ENCODE assay signal across 8 cellular contexts in genomic region chr9:127397722-127398647, GRCh38. TPM values are rescaled to one million over a fixed set of nuclear protein-coding genes. Genes with fewer than 3 reads are reported as not detected.
DNase-seq lines count a peak whose midpoint lies in the region; ATAC-seq and TF ChIP-seq lines count a peak whose summit lies in the region.

No MANE protein-coding gene starts in this region.

- peak overlapping the region; percentile 69 for H3K27ac Mint-ChIP-seq in activated T-helper 2 cell treated with anti-CD3 and anti-CD28 coated beads, Interferon-gamma antibody, Interleukin-2, Interleukin-4, amounts not matched to agents 10 μg/mL and 5 μg/mL and 100 μg/mL, durations not matched to agents 14 hours and 24 hours and 36 hours

- ATAC-seq in heart right ventricle, result peak in 2 of 8 donors; percentile 1 to 26
- ATAC-seq in HG02763 (IDR thresholded peaks at IDR 0.05; ENCODE audit: unreplicated experiment), result no peak
- no peak for ATAC-seq in HG02610 (IDR thresholded peaks at IDR 0.05; ENCODE audit: unreplicated experiment)
- ATAC-seq in HG02884 (IDR thresholded peaks at IDR 0.05; ENCODE audit: unreplicated experiment), result no peak

- WGBS in heart right ventricle, 2 donors, result 5 to 6% methylated on average over 47 to 55 of the region's 55 CpGs

- H3K4me1 ChIP-seq in heart right ventricle, result peaks cover 0 to 24% (median 20%) of the 10 kb centered on the region in 9 donors

- H3K36me3 Mint-ChIP-seq in activated T-helper 2 cell treated with anti-CD3 and anti-CD28 coated beads, Interferon-gamma antibody, Interleukin-2, Interleukin-4, amounts not matched to agents 10 μg/mL and 5 μg/mL and 100 μg/mL, durations not matched to agents 14 hours and 24 hours and 36 hours (ENCODE audit: low read depth), result no peaks in the 10 kb centered on the region

- peaks cover 27% of the 10 kb centered on the region for H3K27me3 Mint-ChIP-seq in activated T-helper 2 cell treated with anti-CD3 and anti-CD28 coated beads, Interferon-gamma antibody, Interleukin-2, Interleukin-4, amounts not matched to agents 10 μg/mL and 5 μg/mL and 100 μg/mL, durations not matched to agents 14 hours and 24 hours and 36 hours (ENCODE audit: low read depth)

- H3K9me3 ChIP-seq in heart right ventricle, result no peaks in the 10 kb centered on the region

- H3K27me3 ChIP-seq in heart right ventricle, result no peaks in the 10 kb centered on the region

- TF ChIP-seq CTCF in GM12872 (IDR thresholded peaks at IDR 0.05; ENCODE audit: insufficient read depth, low read depth, low read length), result peak; percentile 56
- peak in 8 of 9 donors; percentile 16 to 68 (median 55) for TF ChIP-seq CTCF in heart right ventricle (IDR thresholded peaks at IDR 0.05)

- H3K4me3 ChIP-seq in heart right ventricle, result peak overlapping the region; percentile 72 to 95 (median 86)

- H3K4me1 Mint-ChIP-seq in activated T-helper 2 cell treated with anti-CD3 and anti-CD28 coated beads, Interferon-gamma antibody, Interleukin-2, Interleukin-4, amounts not matched to agents 10 μg/mL and 5 μg/mL and 100 μg/mL, durations not matched to agents 14 hours and 24 hours and 36 hours (ENCODE audit: low read depth), result peaks cover 18% of the 10 kb centered on the region

- peak overlapping the region; percentile 83 for H3K4me3 Mint-ChIP-seq in activated T-helper 2 cell treated with anti-CD3 and anti-CD28 coated beads, Interferon-gamma antibody, Interleukin-2, Interleukin-4, amounts not matched to agents 10 μg/mL and 5 μg/mL and 100 μg/mL, durations not matched to agents 14 hours and 24 hours and 36 hours (ENCODE audit: low read depth)

- peak overlapping the region; percentile 32 to 91 (median 88) for H3K27ac ChIP-seq in heart right ventricle

- DNase-seq in NCI-H1105 treated with DMSO at 0.1 percent for 48 hours (lab: John Stamatoyannopoulos, UW) (peak; percentile 15), heart right ventricle (peak; percentile 39 to 60), pons (ENCODE audit: low spot score) (peak; percentile 30)
- no peak for DNase-seq in activated T-helper 2 cell treated with anti-CD3 and anti-CD28 coated beads, Interferon-gamma antibody, Interleukin-2, Interleukin-4, amounts not matched to agents 10 μg/mL and 5 μg/mL and 100 μg/mL, durations not matched to agents 14 hours and 24 hours and 36 hours (ENCODE audit: low spot score)

- H3K36me3 ChIP-seq in heart right ventricle, result peaks cover 0 to 45% (median 3%) of the 10 kb centered on the region in 9 donors

- intact Hi-C loops in activated T-helper 2 cell treated with anti-CD3 and anti-CD28 coated beads, Interferon-gamma antibody, Interleukin-2, Interleukin-4, amounts not matched to agents 10 μg/mL and 5 μg/mL and 100 μg/mL, durations not matched to agents 14 hours and 24 hours and 36 hours (cut with micrococcal nuclease), result loop anchor here (1.0 kb wide), 1 partner anchor 26 kb away; the partner anchor contains the start of gene ZNF79
- intact Hi-C loops in heart right ventricle (cut with DNase I), result loop anchor here in 6 of 10 donors (2.0 to 10.0 kb wide), 8 partner anchors 36 to 183 kb away; no protein-coding TSS in a partner anchor

- no peaks in the 10 kb centered on the region for H3K9me3 Mint-ChIP-seq in activated T-helper 2 cell treated with anti-CD3 and anti-CD28 coated beads, Interferon-gamma antibody, Interleukin-2, Interleukin-4, amounts not matched to agents 10 μg/mL and 5 μg/mL and 100 μg/mL, durations not matched to agents 14 hours and 24 hours and 36 hours

RNA-seq across cellular contexts. Expression of gene SLC2A8, which starts 1.0 kb away (rescaled TPM):
- 9.8 and 10.7 TPM in 2 replicates for total RNA-seq in activated T-helper 2 cell treated with anti-CD3 and anti-CD28 coated beads, Interferon-gamma antibody, Interleukin-2, Interleukin-4, amounts not matched to agents 10 μg/mL and 5 μg/mL and 100 μg/mL, durations not matched to agents 14 hours and 24 hours and 36 hours
- 10 to 100 TPM; 10.0 to 26.7 (median 13.1) TPM for total RNA-seq in heart right ventricle
- 10 to 100 TPM; 18.9 to 21.7 TPM for polyA plus RNA-seq in heart right ventricle

RNA-seq across cellular contexts. Expression of gene ZNF79, which starts 26.2 kb away (rescaled TPM):
- total RNA-seq in activated T-helper 2 cell treated with anti-CD3 and anti-CD28 coated beads, Interferon-gamma antibody, Interleukin-2, Interleukin-4, amounts not matched to agents 10 μg/mL and 5 μg/mL and 100 μg/mL, durations not matched to agents 14 hours and 24 hours and 36 hours, result 11.9 and 14.4 TPM in 2 replicates
- total RNA-seq in heart right ventricle, result 1 to 10 TPM; 4.4 to 8.3 (median 6.4) TPM
- 1 to 10 TPM; 2.1 to 4.5 TPM for polyA plus RNA-seq in heart right ventricle

RNA-seq across cellular contexts. Expression of gene RPL12, which starts 53.2 kb away (rescaled TPM):
- total RNA-seq in activated T-helper 2 cell treated with anti-CD3 and anti-CD28 coated beads, Interferon-gamma antibody, Interleukin-2, Interleukin-4, amounts not matched to agents 10 μg/mL and 5 μg/mL and 100 μg/mL, durations not matched to agents 14 hours and 24 hours and 36 hours, result 1,311 and 1,325 TPM in 2 replicates
- 100 to 1,000 TPM; 409 to 810 (median 499) TPM for total RNA-seq in heart right ventricle
- polyA plus RNA-seq in heart right ventricle, result 1,000 to 10,000 TPM; 1,671 to 1,920 TPM

RNA-seq across cellular contexts. Expression of gene LRSAM1, which starts 53.3 kb away (rescaled TPM):
- 26.4 and 26.6 TPM in 2 replicates for total RNA-seq in activated T-helper 2 cell treated with anti-CD3 and anti-CD28 coated beads, Interferon-gamma antibody, Interleukin-2, Interleukin-4, amounts not matched to agents 10 μg/mL and 5 μg/mL and 100 μg/mL, durations not matched to agents 14 hours and 24 hours and 36 hours
- 10 to 100 TPM; 24.9 to 49.6 (median 29.5) TPM for total RNA-seq in heart right ventricle
- polyA plus RNA-seq in heart right ventricle, result 10 to 100 TPM; 21.2 to 59.9 TPM
